11 cellular contexts compared by ENCODE assay signal in genomic region chr16:15966420-15967222, GRCh38. TPM values are rescaled to one million over a fixed set of nuclear protein-coding genes. Genes with fewer than 3 reads are reported as not detected.
DNase-seq lines count a peak whose midpoint lies in the region; ATAC-seq lines count a peak whose summit lies in the region.
"Had no signal": no experiment of that assay in that cellular context is flagged by ENCODE, and none has a peak within 500 bp of the region (broad histone marks: within the 10 kb centered on the region; RNA-seq: fewer than 3 reads in every experiment).

No MANE protein-coding gene starts in this region.

- ATAC-seq in activated CD4-positive, alpha-beta T cell treated with anti-CD3 and anti-CD28 coated beads for 36 hours, result no peak
- no peak for ATAC-seq in GM21737 (IDR thresholded peaks at IDR 0.05; ENCODE audit: unreplicated experiment)
- no peak for ATAC-seq in HG03095 (IDR thresholded peaks at IDR 0.05; ENCODE audit: unreplicated experiment)

- H3K4me3 Mint-ChIP-seq in activated CD4-positive, alpha-beta T cell treated with anti-CD3 and anti-CD28 coated beads, Interleukin-2, amount 10 ng/mL, durations not matched to agents 7 days and 5 days, result no peak overlapping the region
- H3K4me3 Mint-ChIP-seq in activated CD4-positive, alpha-beta T cell treated with anti-CD3 and anti-CD28 coated beads for 36 hours, result no peak overlapping the region
- H3K4me3 Mint-ChIP-seq: dendritic cell treated with granulocyte-macrophage colony-stimulating factor and Interleukin-4, amounts not matched to agents 40 ng/mL and 50 ng/mL, for 4 days had no signal

- no peaks in the 10 kb centered on the region for H3K27me3 ChIP-seq in skeletal muscle satellite cell (ENCODE audit: control insufficient read depth, insufficient read depth, low read length)

- H3K27ac Mint-ChIP-seq in activated CD4-positive, alpha-beta T cell treated with anti-CD3 and anti-CD28 coated beads, Interleukin-2, amount 10 ng/mL, durations not matched to agents 7 days and 5 days, result peak overlapping the region; percentile 36
- no peak overlapping the region for H3K27ac Mint-ChIP-seq in activated CD4-positive, alpha-beta T cell treated with anti-CD3 and anti-CD28 coated beads for 36 hours
- H3K27ac Mint-ChIP-seq: dendritic cell treated with granulocyte-macrophage colony-stimulating factor and Interleukin-4, amounts not matched to agents 40 ng/mL and 50 ng/mL, for 4 days had no signal

- H3K36me3 ChIP-seq in skeletal muscle satellite cell (ENCODE audit: insufficient read depth, low read length), result peaks cover 9% of the 10 kb centered on the region

- H3K4me1 Mint-ChIP-seq in activated CD4-positive, alpha-beta T cell treated with anti-CD3 and anti-CD28 coated beads, Interleukin-2, amount 10 ng/mL, durations not matched to agents 7 days and 5 days, result peaks cover 35% of the 10 kb centered on the region
- peaks cover 45% of the 10 kb centered on the region for H3K4me1 Mint-ChIP-seq in activated CD4-positive, alpha-beta T cell treated with anti-CD3 and anti-CD28 coated beads for 36 hours

- H3K9me3 Mint-ChIP-seq in activated CD4-positive, alpha-beta T cell treated with anti-CD3 and anti-CD28 coated beads, Interleukin-2, amount 10 ng/mL, durations not matched to agents 7 days and 5 days, result peaks cover 29% of the 10 kb centered on the region
- H3K9me3 Mint-ChIP-seq in activated CD4-positive, alpha-beta T cell treated with anti-CD3 and anti-CD28 coated beads for 36 hours (ENCODE audit: low read depth), result peaks cover 24% of the 10 kb centered on the region

- POLR2A ChIA-PET in activated CD4-positive, alpha-beta T cell treated with anti-CD3 and anti-CD28 coated beads, Interleukin-2, amount 10 ng/mL, durations not matched to agents 7 days and 5 days (lab: Charles Lee), result no interaction called here
- POLR2A ChIA-PET in activated CD4-positive, alpha-beta T cell treated with anti-CD3 and anti-CD28 coated beads for 36 hours (lab: Charles Lee), result interaction anchor here (0.7 kb wide), 2 partner anchors 80 to 1393 kb away, joined by 6 read pairs; no protein-coding TSS in a partner anchor

- intact Hi-C loops in activated CD4-positive, alpha-beta T cell treated with anti-CD3 and anti-CD28 coated beads for 36 hours (cut with DNase I, micrococcal nuclease), result no loop called here

- H3K9me3 ChIP-seq in skeletal muscle satellite cell (replicated peaks; ENCODE audit: low read length), result no peaks in the 10 kb centered on the region

- peaks cover 41% of the 10 kb centered on the region for H3K4me1 ChIP-seq in skeletal muscle satellite cell (ENCODE audit: control insufficient read depth, insufficient read depth, low read length)

- peak overlapping the region; percentile 64 for H3K4me2 ChIP-seq in skeletal muscle satellite cell (ENCODE audit: low read length)

- H3K27me3 Mint-ChIP-seq in activated CD4-positive, alpha-beta T cell treated with anti-CD3 and anti-CD28 coated beads, Interleukin-2, amount 10 ng/mL, durations not matched to agents 7 days and 5 days, result no peaks in the 10 kb centered on the region
- H3K27me3 Mint-ChIP-seq in activated CD4-positive, alpha-beta T cell treated with anti-CD3 and anti-CD28 coated beads for 36 hours, result no peaks in the 10 kb centered on the region
- H3K27me3 Mint-ChIP-seq: dendritic cell treated with granulocyte-macrophage colony-stimulating factor and Interleukin-4, amounts not matched to agents 40 ng/mL and 50 ng/mL, for 4 days had no signal

- H3K36me3 Mint-ChIP-seq in activated CD4-positive, alpha-beta T cell treated with anti-CD3 and anti-CD28 coated beads, Interleukin-2, amount 10 ng/mL, durations not matched to agents 7 days and 5 days (ENCODE audit: low read depth), result peaks cover 76% of the 10 kb centered on the region
- H3K36me3 Mint-ChIP-seq in activated CD4-positive, alpha-beta T cell treated with anti-CD3 and anti-CD28 coated beads for 36 hours (ENCODE audit: low read depth), result peaks cover 43% of the 10 kb centered on the region

- H3K9ac ChIP-seq in skeletal muscle satellite cell (ENCODE audit: low read depth, low read length), result peak overlapping the region; percentile 39

- no peak overlapping the region for H3K4me3 ChIP-seq in skeletal muscle satellite cell (ENCODE audit: low read length)

- no peak for DNase-seq in activated CD4-positive, alpha-beta T cell treated with anti-CD3 and anti-CD28 coated beads, Interleukin-2, amount 10 ng/mL, durations not matched to agents 7 days and 5 days
- no peak for DNase-seq in activated CD4-positive, alpha-beta T cell treated with anti-CD3 and anti-CD28 coated beads for 36 hours
- DNase-seq in RKO (ENCODE audit: low spot score), result peak; percentile 12
- peak; percentile 68 for DNase-seq in fibroblast of gingiva (ENCODE audit: low read depth)
- no peak for DNase-seq in activated CD4-positive, CD25-positive, alpha-beta regulatory T cell treated with anti-CD3 and anti-CD28 coated beads, Interleukin-2, amount 50 U/mL, for 72 hours
- DNase-seq: activated CD4-positive, alpha-beta T cell treated with anti-CD3 and anti-CD28 coated beads for 48 hours; NCI-H2107 had no signal

- CTCF ChIA-PET in activated CD4-positive, alpha-beta T cell treated with anti-CD3 and anti-CD28 coated beads, Interleukin-2, amount 10 ng/mL, durations not matched to agents 7 days and 5 days (lab: Charles Lee), result interaction anchor here (0.7 to 1.2 kb wide), 3 partner anchors 9 to 72 kb away, joined by 3 to 5 read pairs (median 3); no protein-coding TSS in a partner anchor
- CTCF ChIA-PET in activated CD4-positive, alpha-beta T cell treated with anti-CD3 and anti-CD28 coated beads for 36 hours (lab: Charles Lee), result interaction anchor here (0.6 kb wide), 1 partner anchor 366 kb away, joined by 3 read pairs; no protein-coding TSS in a partner anchor

RNA-seq across cellular contexts. Expression of gene ABCC1, which starts 17.2 kb away (rescaled TPM):
- 10 to 100 TPM; 51.7 to 55.2 TPM for total RNA-seq in activated CD4-positive, alpha-beta T cell treated with anti-CD3 and anti-CD28 coated beads, Interleukin-2, amount 10 ng/mL, durations not matched to agents 7 days and 5 days
- total RNA-seq in activated CD4-positive, alpha-beta T cell treated with anti-CD3 and anti-CD28 coated beads for 36 hours, result 10 to 100 TPM; 57.8 to 65.1 TPM
- total RNA-seq in skeletal muscle satellite cell (2012; rRNA removed), result 28.1 and 29.9 TPM in 2 replicates

Comparison
In these comparisons a context has a peak if more than half of its experiments do, and no peak if none do; other contexts are left out.
1. DNase-seq: peak in RKO (single experiment) and fibroblast of gingiva (single experiment); none in activated CD4-positive, alpha-beta T cell treated with anti-CD3 and anti-CD28 coated beads, Interleukin-2, amount 10 ng/mL, durations not matched to agents 7 days and 5 days (single experiment), activated CD4-positive, alpha-beta T cell treated with anti-CD3 and anti-CD28 coated beads for 36 hours (single experiment) and activated CD4-positive, CD25-positive, alpha-beta regulatory T cell treated with anti-CD3 and anti-CD28 coated beads, Interleukin-2, amount 50 U/mL, for 72 hours (single experiment).